ENCODE assay signal across 8 cellular contexts in genomic region chr9:105405514-105406131, GRCh38. TPM values are rescaled to one million over a fixed set of nuclear protein-coding genes. Genes with fewer than 3 reads are reported as not detected.
DNase-seq lines count a peak whose midpoint lies in the region; TF ChIP-seq lines count a peak whose summit lies in the region.

No MANE protein-coding gene starts in this region.

- DNase-seq in GM13977 (ENCODE audit: low spot score) (peak; percentile 45), HFFc6 (peak; percentile 37), NAMALWA (ENCODE audit: low spot score) (peak; percentile 69), activated T-cell treated with anti-CD3 and anti-CD28 coated beads for 24 hours (ENCODE audit: low read depth) (peak; percentile 40), non-pigmented ciliary epithelial cell (ENCODE audit: low read depth) (peak; percentile 24), COR-L47 (lab: John Stamatoyannopoulos, UW) (no peak), pons (ENCODE audit: low spot score) (no peak), suprapubic skin (ENCODE audit: low spot score in 2 of 2) (no peak)

- H3K4me1 ChIP-seq in suprapubic skin, result no peaks in the 10 kb centered on the region

- H3K9me3 ChIP-seq in suprapubic skin, result no peaks in the 10 kb centered on the region

- WGBS in suprapubic skin, result 66% methylated on average over 6 of the region's 6 CpGs

- peaks cover 23% of the 10 kb centered on the region for H3K4me1 Mint-ChIP-seq in HFFc6 (ENCODE audit: low read depth)

- no peaks in the 10 kb centered on the region for H3K36me3 ChIP-seq in suprapubic skin

- H3K9me3 Mint-ChIP-seq in HFFc6, result no peaks in the 10 kb centered on the region

- no peaks in the 10 kb centered on the region for H3K27me3 ChIP-seq in suprapubic skin

- H3K4me3 ChIP-seq in suprapubic skin, result no peak overlapping the region

- peaks cover 14% of the 10 kb centered on the region for H3K27me3 Mint-ChIP-seq in HFFc6 (ENCODE audit: insufficient read depth)

- peak overlapping the region; percentile 14; the same call in 1 of the 2 replicates for H3K4me3 Mint-ChIP-seq in HFFc6

- no peak for TF ChIP-seq CTCF in GM13977 (IDR thresholded peaks at IDR 0.05; ENCODE audit: extremely low read depth, insufficient read depth, missing control alignments)
- no peak for TF ChIP-seq CTCF in HFFc6 (IDR thresholded peaks at IDR 0.05)
- no peak for TF ChIP-seq CTCF in suprapubic skin (IDR thresholded peaks at IDR 0.05)

- TF ChIP-seq EP300 in suprapubic skin (IDR thresholded peaks at IDR 0.05), result no peak

- H3K27ac ChIP-seq in suprapubic skin, result no peak overlapping the region

- H3K36me3 Mint-ChIP-seq in HFFc6 (ENCODE audit: low read depth), result no peaks in the 10 kb centered on the region

- in situ Hi-C loops in GM13977 (cut with MboI; ENCODE audit: low pct_unique_long_range_greater_than_20kb, low sequenced_read_pairs, unreplicated experiment), result loop anchor here (5.0 kb wide), 1 partner anchor 543 kb away; no protein-coding TSS in a partner anchor

- no peak for TF ChIP-seq POLR2A in suprapubic skin (IDR thresholded peaks at IDR 0.05)

- no peak overlapping the region for H3K27ac Mint-ChIP-seq in HFFc6

RNA-seq across cellular contexts. Expression of gene FSD1L, which starts 42.2 kb away (rescaled TPM):
- total RNA-seq in HFFc6 (2021; fragmentation: NEBNext Ultra II Directional; extraction: Animal tissue kit (Norgen Biotek cat#: 25700)), result 1 to 10 TPM; 1.6 to 3.0 (median 2.4) TPM
- total RNA-seq in suprapubic skin, result 1 to 10 TPM in 3 of 4 donors, under 1 TPM in 1; 0.86 to 2.1 (median 1.6) TPM

Comparison
In these comparisons a context has a peak if more than half of its experiments do, and no peak if none do; other contexts are left out.
1. DNase-seq: peak in GM13977 (single experiment), HFFc6 (single experiment), NAMALWA (single experiment), activated T-cell treated with anti-CD3 and anti-CD28 coated beads for 24 hours (single experiment) and non-pigmented ciliary epithelial cell (single experiment); none in COR-L47 (single experiment), pons (single experiment) and suprapubic skin (0 of 2).